In genomic region chr1:28592314-28593071, GRCh38 we compare ENCODE assay signal across 1 cellular context.
A peak's percentile ranks its signal among the peaks of the same experiment; 100 is the strongest.
TF ChIP-seq lines count a peak whose summit lies in the region.

No MANE protein-coding gene starts in this region.

TF ChIP-seq in HepG2, 621 proteins besides CTCF, POLR2A, EP300 and RAD21 (continued from another document and continues in another):
- no peak for TF ChIP-seq ZXDC (CRISPR knock-in tag; IDR thresholded peaks at IDR 0.05)
- TF ChIP-seq ZSCAN21 (CRISPR knock-in tag; IDR thresholded peaks at IDR 0.05; ENCODE audit: borderline replicate concordance) = no peak
- TF ChIP-seq ZNF577 (CRISPR knock-in tag; IDR thresholded peaks at IDR 0.05; ENCODE audit: borderline replicate concordance, low read depth) = no peak
- TF ChIP-seq, protein P1, sequence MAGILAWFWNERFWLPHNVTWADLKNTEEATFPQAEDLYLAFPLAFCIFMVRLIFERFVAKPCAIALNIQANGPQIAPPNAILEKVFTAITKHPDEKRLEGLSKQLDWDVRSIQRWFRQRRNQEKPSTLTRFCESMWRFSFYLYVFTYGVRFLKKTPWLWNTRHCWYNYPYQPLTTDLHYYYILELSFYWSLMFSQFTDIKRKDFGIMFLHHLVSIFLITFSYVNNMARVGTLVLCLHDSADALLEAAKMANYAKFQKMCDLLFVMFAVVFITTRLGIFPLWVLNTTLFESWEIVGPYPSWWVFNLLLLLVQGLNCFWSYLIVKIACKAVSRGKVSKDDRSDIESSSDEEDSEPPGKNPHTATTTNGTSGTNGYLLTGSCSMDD (CRISPR knock-in tag; IDR thresholded peaks at IDR 0.05) = no peak
- TF ChIP-seq, protein P2, sequence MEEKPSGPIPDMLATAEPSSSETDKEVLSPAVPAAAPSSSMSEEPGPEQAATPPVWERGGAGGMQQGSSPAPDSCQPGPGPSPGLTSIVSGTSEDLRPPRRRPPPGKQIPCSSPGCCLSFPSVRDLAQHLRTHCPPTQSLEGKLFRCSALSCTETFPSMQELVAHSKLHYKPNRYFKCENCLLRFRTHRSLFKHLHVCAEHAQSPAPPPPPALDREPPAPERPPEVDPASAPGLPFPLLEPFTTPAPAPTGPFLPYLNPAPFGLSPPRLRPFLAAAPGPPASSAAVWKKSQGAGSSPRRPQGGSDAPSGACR (CRISPR knock-in tag; IDR thresholded peaks at IDR 0.05) = no peak
- no peak for TF ChIP-seq ARNTL (CRISPR knock-in tag; IDR thresholded peaks at IDR 0.05)
- TF ChIP-seq RFX5 (IDR thresholded peaks at IDR 0.05; ENCODE audit: low read depth, low read length) = no peak
- TF ChIP-seq ZNF776 (CRISPR knock-in tag; IDR thresholded peaks at IDR 0.05) = peak; percentile 41; the same call in 1 of the 2 replicates
- no peak for TF ChIP-seq HNF4G (IDR thresholded peaks at IDR 0.05; ENCODE audit: borderline replicate concordance, low read depth, low read length)
- TF ChIP-seq HNF4G (CRISPR knock-in tag; IDR thresholded peaks at IDR 0.05; ENCODE audit: borderline replicate concordance, low read depth) = peak; percentile 45; the same call in 1 of the 2 replicates
- no peak for TF ChIP-seq TRIM24 (CRISPR knock-in tag; IDR thresholded peaks at IDR 0.05)
- no peak for TF ChIP-seq MED13 (CRISPR knock-in tag; IDR thresholded peaks at IDR 0.05)
- no peak for TF ChIP-seq ZNF124 (CRISPR knock-in tag; IDR thresholded peaks at IDR 0.05)
- no peak for TF ChIP-seq TSC22D2 (CRISPR knock-in tag; IDR thresholded peaks at IDR 0.05; ENCODE audit: borderline replicate concordance)
- no peak for TF ChIP-seq ZNF737 (CRISPR knock-in tag; IDR thresholded peaks at IDR 0.05; ENCODE audit: borderline replicate concordance)
- TF ChIP-seq RORA (CRISPR knock-in tag; IDR thresholded peaks at IDR 0.05) = no peak
- TF ChIP-seq ZNF567 (CRISPR knock-in tag; IDR thresholded peaks at IDR 0.05; ENCODE audit: borderline replicate concordance) = no peak
- no peak for TF ChIP-seq ATF4 (CRISPR knock-in tag; IDR thresholded peaks at IDR 0.05)
- TF ChIP-seq ZNF576 (CRISPR knock-in tag; IDR thresholded peaks at IDR 0.05) = no peak
- no peak for TF ChIP-seq ZSCAN22 (CRISPR knock-in tag; IDR thresholded peaks at IDR 0.05)
- TF ChIP-seq ADNP (CRISPR knock-in tag; IDR thresholded peaks at IDR 0.05) = no peak
- TF ChIP-seq, protein P3, sequence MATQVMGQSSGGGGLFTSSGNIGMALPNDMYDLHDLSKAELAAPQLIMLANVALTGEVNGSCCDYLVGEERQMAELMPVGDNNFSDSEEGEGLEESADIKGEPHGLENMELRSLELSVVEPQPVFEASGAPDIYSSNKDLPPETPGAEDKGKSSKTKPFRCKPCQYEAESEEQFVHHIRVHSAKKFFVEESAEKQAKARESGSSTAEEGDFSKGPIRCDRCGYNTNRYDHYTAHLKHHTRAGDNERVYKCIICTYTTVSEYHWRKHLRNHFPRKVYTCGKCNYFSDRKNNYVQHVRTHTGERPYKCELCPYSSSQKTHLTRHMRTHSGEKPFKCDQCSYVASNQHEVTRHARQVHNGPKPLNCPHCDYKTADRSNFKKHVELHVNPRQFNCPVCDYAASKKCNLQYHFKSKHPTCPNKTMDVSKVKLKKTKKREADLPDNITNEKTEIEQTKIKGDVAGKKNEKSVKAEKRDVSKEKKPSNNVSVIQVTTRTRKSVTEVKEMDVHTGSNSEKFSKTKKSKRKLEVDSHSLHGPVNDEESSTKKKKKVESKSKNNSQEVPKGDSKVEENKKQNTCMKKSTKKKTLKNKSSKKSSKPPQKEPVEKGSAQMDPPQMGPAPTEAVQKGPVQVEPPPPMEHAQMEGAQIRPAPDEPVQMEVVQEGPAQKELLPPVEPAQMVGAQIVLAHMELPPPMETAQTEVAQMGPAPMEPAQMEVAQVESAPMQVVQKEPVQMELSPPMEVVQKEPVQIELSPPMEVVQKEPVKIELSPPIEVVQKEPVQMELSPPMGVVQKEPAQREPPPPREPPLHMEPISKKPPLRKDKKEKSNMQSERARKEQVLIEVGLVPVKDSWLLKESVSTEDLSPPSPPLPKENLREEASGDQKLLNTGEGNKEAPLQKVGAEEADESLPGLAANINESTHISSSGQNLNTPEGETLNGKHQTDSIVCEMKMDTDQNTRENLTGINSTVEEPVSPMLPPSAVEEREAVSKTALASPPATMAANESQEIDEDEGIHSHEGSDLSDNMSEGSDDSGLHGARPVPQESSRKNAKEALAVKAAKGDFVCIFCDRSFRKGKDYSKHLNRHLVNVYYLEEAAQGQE (IDR thresholded peaks at IDR 0.05; ENCODE audit: borderline replicate concordance in 1 of 2, low read depth in 1 of 2, low read length in 2 of 2) = no peak
- TF ChIP-seq NR2F6 (IDR thresholded peaks at IDR 0.05) = no peak
- TF ChIP-seq NR2F6 (CRISPR knock-in tag; IDR thresholded peaks at IDR 0.05) = peak; percentile 16; the same call in 1 of the 2 replicates
- peak; percentile 11; the same call in 1 of the 2 replicates for TF ChIP-seq KDM2A (CRISPR knock-in tag; IDR thresholded peaks at IDR 0.05; ENCODE audit: borderline replicate concordance, low read depth)
- no peak for TF ChIP-seq ZNF30 (CRISPR knock-in tag; IDR thresholded peaks at IDR 0.05)
- no peak for TF ChIP-seq GATAD2A (CRISPR knock-in tag; IDR thresholded peaks at IDR 0.05)
- TF ChIP-seq, protein P4, sequence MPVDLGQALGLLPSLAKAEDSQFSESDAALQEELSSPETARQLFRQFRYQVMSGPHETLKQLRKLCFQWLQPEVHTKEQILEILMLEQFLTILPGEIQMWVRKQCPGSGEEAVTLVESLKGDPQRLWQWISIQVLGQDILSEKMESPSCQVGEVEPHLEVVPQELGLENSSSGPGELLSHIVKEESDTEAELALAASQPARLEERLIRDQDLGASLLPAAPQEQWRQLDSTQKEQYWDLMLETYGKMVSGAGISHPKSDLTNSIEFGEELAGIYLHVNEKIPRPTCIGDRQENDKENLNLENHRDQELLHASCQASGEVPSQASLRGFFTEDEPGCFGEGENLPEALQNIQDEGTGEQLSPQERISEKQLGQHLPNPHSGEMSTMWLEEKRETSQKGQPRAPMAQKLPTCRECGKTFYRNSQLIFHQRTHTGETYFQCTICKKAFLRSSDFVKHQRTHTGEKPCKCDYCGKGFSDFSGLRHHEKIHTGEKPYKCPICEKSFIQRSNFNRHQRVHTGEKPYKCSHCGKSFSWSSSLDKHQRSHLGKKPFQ (CRISPR knock-in tag; IDR thresholded peaks at IDR 0.05; ENCODE audit: insufficient replicate concordance) = no peak
- TF ChIP-seq ZNF572 (CRISPR knock-in tag; IDR thresholded peaks at IDR 0.05) = no peak
- TF ChIP-seq SOX5 (CRISPR knock-in tag; IDR thresholded peaks at IDR 0.05; ENCODE audit: borderline replicate concordance) = no peak
- no peak for TF ChIP-seq GTF3A (CRISPR knock-in tag; conservative IDR thresholded peaks at IDR 0.05)
- TF ChIP-seq KLF12 (CRISPR knock-in tag; IDR thresholded peaks at IDR 0.05; ENCODE audit: borderline replicate concordance) = 0 out of 2 replicates have a peak, but pooled peaks have one; percentile 25
- TF ChIP-seq KLF6 (CRISPR knock-in tag; IDR thresholded peaks at IDR 0.05) = no peak
- TF ChIP-seq ZNF598 (CRISPR knock-in tag; IDR thresholded peaks at IDR 0.05; ENCODE audit: borderline replicate concordance) = no peak
- peak; percentile 21; the same call in 1 of the 2 replicates for TF ChIP-seq ZNF547 (CRISPR knock-in tag; IDR thresholded peaks at IDR 0.05)
- TF ChIP-seq ZFP41 (CRISPR knock-in tag; IDR thresholded peaks at IDR 0.05; ENCODE audit: borderline replicate concordance) = no peak
- TF ChIP-seq ZNF562 (CRISPR knock-in tag; IDR thresholded peaks at IDR 0.05; ENCODE audit: borderline replicate concordance) = no peak
- TF ChIP-seq HES4 (CRISPR knock-in tag; IDR thresholded peaks at IDR 0.05; ENCODE audit: borderline replicate concordance) = no peak
- no peak for TF ChIP-seq GPN1 (CRISPR knock-in tag; IDR thresholded peaks at IDR 0.05; ENCODE audit: borderline replicate concordance)
- TF ChIP-seq NCOA5 (CRISPR knock-in tag; IDR thresholded peaks at IDR 0.05) = no peak
- peak; percentile 85 for TF ChIP-seq BRD4 (CRISPR knock-in tag; IDR thresholded peaks at IDR 0.05)
- TF ChIP-seq JDP2 (CRISPR knock-in tag; IDR thresholded peaks at IDR 0.05; ENCODE audit: borderline replicate concordance) = no peak; the same call in 1 of the 2 replicates
- TF ChIP-seq ZNF446 (CRISPR knock-in tag; IDR thresholded peaks at IDR 0.05) = peak; percentile 67; the same call in 1 of the 2 replicates
- no peak for TF ChIP-seq NR2C2 (CRISPR knock-in tag; IDR thresholded peaks at IDR 0.05; ENCODE audit: borderline replicate concordance)
- TF ChIP-seq, protein P5, sequence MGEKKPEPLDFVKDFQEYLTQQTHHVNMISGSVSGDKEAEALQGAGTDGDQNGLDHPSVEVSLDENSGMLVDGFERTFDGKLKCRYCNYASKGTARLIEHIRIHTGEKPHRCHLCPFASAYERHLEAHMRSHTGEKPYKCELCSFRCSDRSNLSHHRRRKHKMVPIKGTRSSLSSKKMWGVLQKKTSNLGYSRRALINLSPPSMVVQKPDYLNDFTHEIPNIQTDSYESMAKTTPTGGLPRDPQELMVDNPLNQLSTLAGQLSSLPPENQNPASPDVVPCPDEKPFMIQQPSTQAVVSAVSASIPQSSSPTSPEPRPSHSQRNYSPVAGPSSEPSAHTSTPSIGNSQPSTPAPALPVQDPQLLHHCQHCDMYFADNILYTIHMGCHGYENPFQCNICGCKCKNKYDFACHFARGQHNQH (CRISPR knock-in tag; IDR thresholded peaks at IDR 0.05) = no peak
- no peak for TF ChIP-seq ZNF234 (CRISPR knock-in tag; conservative IDR thresholded peaks at IDR 0.05)
- no peak for TF ChIP-seq NR3C1 (CRISPR knock-in tag; IDR thresholded peaks at IDR 0.05)
- no peak; the same call in 1 of the 2 replicates for TF ChIP-seq RXRA (CRISPR knock-in tag; IDR thresholded peaks at IDR 0.05)
- peak; percentile 29; the same call in 1 of the 2 replicates for TF ChIP-seq PHF8 (CRISPR knock-in tag; IDR thresholded peaks at IDR 0.05)
- no peak for TF ChIP-seq ZNF546 (CRISPR knock-in tag; conservative IDR thresholded peaks at IDR 0.05)
- no peak for TF ChIP-seq RNF2 (conservative IDR thresholded peaks at IDR 0.05; ENCODE audit: low read depth)
- TF ChIP-seq ZNF766 (CRISPR knock-in tag; IDR thresholded peaks at IDR 0.05; ENCODE audit: borderline replicate concordance) = peak; percentile 32; the same call in 1 of the 2 replicates
- TF ChIP-seq ZNF253 (CRISPR knock-in tag; IDR thresholded peaks at IDR 0.05; ENCODE audit: borderline replicate concordance) = 0 out of 2 replicates have a peak, but pooled peaks have one; percentile 19
- TF ChIP-seq ZNF468 (CRISPR knock-in tag; IDR thresholded peaks at IDR 0.05) = no peak
- TF ChIP-seq, protein P6, sequence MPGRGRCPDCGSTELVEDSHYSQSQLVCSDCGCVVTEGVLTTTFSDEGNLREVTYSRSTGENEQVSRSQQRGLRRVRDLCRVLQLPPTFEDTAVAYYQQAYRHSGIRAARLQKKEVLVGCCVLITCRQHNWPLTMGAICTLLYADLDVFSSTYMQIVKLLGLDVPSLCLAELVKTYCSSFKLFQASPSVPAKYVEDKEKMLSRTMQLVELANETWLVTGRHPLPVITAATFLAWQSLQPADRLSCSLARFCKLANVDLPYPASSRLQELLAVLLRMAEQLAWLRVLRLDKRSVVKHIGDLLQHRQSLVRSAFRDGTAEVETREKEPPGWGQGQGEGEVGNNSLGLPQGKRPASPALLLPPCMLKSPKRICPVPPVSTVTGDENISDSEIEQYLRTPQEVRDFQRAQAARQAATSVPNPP (CRISPR knock-in tag; IDR thresholded peaks at IDR 0.05) = no peak
- TF ChIP-seq ZNF180 (CRISPR knock-in tag; IDR thresholded peaks at IDR 0.05; ENCODE audit: borderline replicate concordance, low read depth) = no peak
- TF ChIP-seq SALL1 (CRISPR knock-in tag; IDR thresholded peaks at IDR 0.05) = peak; percentile 16; the same call in 1 of the 2 replicates
- TF ChIP-seq MED1 (CRISPR knock-in tag; IDR thresholded peaks at IDR 0.05) = peak; percentile 13; the same call in 1 of the 2 replicates
- peak; percentile 40 for TF ChIP-seq AGO2 (optimal IDR thresholded peaks at IDR 0.05; ENCODE audit: low read depth, low read length)
- TF ChIP-seq, protein P7, sequence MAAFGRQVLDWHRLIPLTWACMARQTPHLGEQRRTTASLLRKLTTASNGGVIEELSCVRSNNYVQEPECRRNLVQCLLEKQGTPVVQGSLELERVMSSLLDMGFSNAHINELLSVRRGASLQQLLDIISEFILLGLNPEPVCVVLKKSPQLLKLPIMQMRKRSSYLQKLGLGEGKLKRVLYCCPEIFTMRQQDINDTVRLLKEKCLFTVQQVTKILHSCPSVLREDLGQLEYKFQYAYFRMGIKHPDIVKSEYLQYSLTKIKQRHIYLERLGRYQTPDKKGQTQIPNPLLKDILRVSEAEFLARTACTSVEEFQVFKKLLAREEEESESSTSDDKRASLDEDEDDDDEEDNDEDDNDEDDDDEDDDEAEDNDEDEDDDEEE (CRISPR knock-in tag; IDR thresholded peaks at IDR 0.05) = no peak
